ENCODE assay signal across 9 cellular contexts in genomic region chr18:44901283-44901682, GRCh38.
DNase-seq lines count a peak whose midpoint lies in the region; ATAC-seq and TF ChIP-seq lines count a peak whose summit lies in the region.
"Had no signal": no experiment of that assay in that cellular context is flagged by ENCODE, and none has a peak within 500 bp of the region (broad histone marks: within the 10 kb centered on the region; RNA-seq: fewer than 3 reads in every experiment).

No MANE protein-coding gene starts in this region.

- no peak overlapping the region for H3K4me3 Mint-ChIP-seq in type B pancreatic cell

- no peaks in the 10 kb centered on the region for H3K79me2 ChIP-seq in SU-DHL-6 (ENCODE audit: insufficient read depth, low read length)

- H3K27me3 ChIP-seq in cardiac muscle cell (no peaks in the 10 kb centered on the region), heart right ventricle (peaks cover 0 to 6% (median 0%) of the 10 kb centered on the region in 7 donors), SU-DHL-6 (ENCODE audit: low read length) (no peaks in the 10 kb centered on the region), foreskin keratinocyte (no peaks in the 10 kb centered on the region)

- H3K4me1 ChIP-seq in cardiac muscle cell (ENCODE audit: low read depth) (no peaks in the 10 kb centered on the region), heart right ventricle (peaks cover 0 to 26% (median 7%) of the 10 kb centered on the region in 9 donors), foreskin keratinocyte (peaks cover 35% of the 10 kb centered on the region)

- H3K9ac ChIP-seq in SU-DHL-6 (ENCODE audit: low read length): no peak overlapping the region

- no peaks in the 10 kb centered on the region for H3K9me2 ChIP-seq in SU-DHL-6 (replicated peaks; ENCODE audit: insufficient read depth, low read length)

- no peak overlapping the region for H3K27ac Mint-ChIP-seq in type B pancreatic cell

- H3K4me2 ChIP-seq in SU-DHL-6 (ENCODE audit: low read depth, low read length, poor library complexity, severe bottlenecking): no peak overlapping the region

- DNase-seq in cardiac muscle cell (ENCODE audit: low read depth in 1 of 2, low spot score in 1 of 2) (no peak), heart right ventricle (no peak), foreskin keratinocyte (no peak), type B pancreatic cell (ENCODE audit: extremely low spot score, unreplicated experiment) (no peak), AG08395 (ENCODE audit: low spot score) (no peak)
- no peak for DNase-seq in central memory CD4-positive, alpha-beta T cell
- DNase-seq: effector CD8-positive, alpha-beta T cell had no signal

- ATAC-seq in heart right ventricle (no peak), foreskin keratinocyte (peak; percentile 18), HG03378 (IDR thresholded peaks at IDR 0.05; ENCODE audit: unreplicated experiment) (no peak)

- no peaks in the 10 kb centered on the region for H3F3A ChIP-seq in SU-DHL-6 (ENCODE audit: insufficient read depth)

- intact Hi-C loops in heart right ventricle (cut with DNase I): loop anchor here in 1 of 10 donors (10.0 kb wide), 1 partner anchor 474 kb away; no protein-coding TSS in a partner anchor

- H3K27ac ChIP-seq in cardiac muscle cell (no peak overlapping the region), heart right ventricle (no peak overlapping the region), SU-DHL-6 (ENCODE audit: low read depth, low read length) (no peak overlapping the region), foreskin keratinocyte (no peak overlapping the region)

- peaks cover 3% of the 10 kb centered on the region for H3K27me3 Mint-ChIP-seq in type B pancreatic cell

- H3K9me3 ChIP-seq in cardiac muscle cell (ENCODE audit: low read depth): no peaks in the 10 kb centered on the region
- H3K9me3 ChIP-seq in heart right ventricle: peaks cover 0 to 6% (median 0%) of the 10 kb centered on the region in 11 donors
- H3K9me3 ChIP-seq in SU-DHL-6 (ENCODE audit: insufficient read depth, low read length): no peaks in the 10 kb centered on the region

- no peak overlapping the region for H2AFZ ChIP-seq in SU-DHL-6 (ENCODE audit: low read depth, low read length, severe bottlenecking)

- peaks cover 31% of the 10 kb centered on the region for H3K4me1 Mint-ChIP-seq in type B pancreatic cell (ENCODE audit: unreplicated experiment)

- 96 to 98% methylated on average over 2 of the region's 2 CpGs for WGBS in heart right ventricle, 2 donors

- no peak overlapping the region for H3K4me3 ChIP-seq in cardiac muscle cell
- H3K4me3 ChIP-seq in heart right ventricle: no peak overlapping the region
- H3K4me3 ChIP-seq in SU-DHL-6 (ENCODE audit: insufficient read depth, low read length, poor library complexity, severe bottlenecking): no peak overlapping the region

- peaks cover 14% of the 10 kb centered on the region for H3K36me3 Mint-ChIP-seq in type B pancreatic cell

- TF ChIP-seq CTCF in cardiac muscle cell (IDR thresholded peaks at IDR 0.05; ENCODE audit: low read depth, low read length): peak; percentile 32
- TF ChIP-seq CTCF in heart right ventricle (IDR thresholded peaks at IDR 0.05): peak in 4 of 9 donors; percentile 25 to 39 (median 29)
- TF ChIP-seq CTCF in SU-DHL-6 (IDR thresholded peaks at IDR 0.05; ENCODE audit: insufficient read depth, low read length, poor library complexity, severe bottlenecking): peak; percentile 38
- peak; percentile 34 for TF ChIP-seq CTCF in foreskin keratinocyte (conservative IDR thresholded peaks at IDR 0.05)
- TF ChIP-seq CTCF in type B pancreatic cell (conservative IDR thresholded peaks at IDR 0.05): peak; percentile 42

- H3K36me3 ChIP-seq in cardiac muscle cell (no peaks in the 10 kb centered on the region), heart right ventricle (no peaks in the 10 kb centered on the region), SU-DHL-6 (ENCODE audit: low read length) (no peaks in the 10 kb centered on the region)

- H3K9me3 Mint-ChIP-seq in type B pancreatic cell: peaks cover 5% of the 10 kb centered on the region

- H4K20me1 ChIP-seq in SU-DHL-6 (ENCODE audit: low read depth, low read length): no peaks in the 10 kb centered on the region
